23 cellular contexts compared by ENCODE assay signal in the genomic region with DNA sequence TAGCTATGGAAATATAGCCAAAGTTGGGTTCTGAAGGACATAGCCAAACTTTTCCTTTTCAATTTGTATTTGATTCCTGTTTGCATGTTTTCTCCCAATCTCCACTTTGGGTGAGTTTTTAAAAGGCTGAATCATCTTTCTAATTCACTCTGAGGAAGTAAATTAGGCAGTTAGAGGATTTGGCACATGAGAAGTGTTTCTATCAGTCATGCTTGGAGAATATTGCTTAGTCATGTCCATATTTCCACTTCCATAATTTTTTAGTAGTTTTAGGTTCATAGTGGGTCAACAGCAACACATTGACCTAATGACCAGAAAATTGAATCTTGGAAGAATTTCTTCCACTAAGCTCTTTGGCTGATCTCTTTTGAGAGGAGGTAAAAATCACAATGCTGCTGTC. TPM values are rescaled to one million over a fixed set of nuclear protein-coding genes. Genes with fewer than 3 reads are reported as not detected.
DNase-seq lines count a peak whose midpoint lies in the region; ATAC-seq, FAIRE-seq and TF ChIP-seq lines count a peak whose summit lies in the region.
"Had no signal": no experiment of that assay in that cellular context is flagged by ENCODE, and none has a peak within 500 bp of the region (broad histone marks: within the 10 kb centered on the region; RNA-seq: fewer than 3 reads in every experiment).

No MANE protein-coding gene starts in this region.

- TF ChIP-seq POLR2A in NB4 (IDR thresholded peaks at IDR 0.05; ENCODE audit: extremely low read depth, insufficient read length), result no peak
- no peak for TF ChIP-seq POLR2A in ovary (IDR thresholded peaks at IDR 0.05)

- no peaks in the 10 kb centered on the region for H3K79me2 ChIP-seq in osteoblast (ENCODE audit: insufficient read depth, low read length)
- H3K79me2 ChIP-seq: parathyroid adenoma had no signal

- DNase-seq in GF-D8 (lab: John Stamatoyannopoulos, UW) (peak; percentile 72), NB4 (ENCODE audit: low read depth) (peak; percentile 69), bronchial epithelial cell (ENCODE audit: low read depth) (peak; percentile 25), osteoblast (ENCODE audit: insufficient read length, low spot score, missing footprints) (no peak), ovary (no peak), NCI-H524 (lab: John Stamatoyannopoulos, UW) (no peak)
- DNase-seq in activated CD4-positive, alpha-beta T cell treated with anti-CD3 and anti-CD28 coated beads for 4 hours, result no peak
- DNase-seq: activated CD4-positive, alpha-beta T cell treated with anti-CD3 and anti-CD28 coated beads, Interleukin-2, amount 10 ng/mL, durations not matched to agents 24 days and 14 days; activated CD8-positive, alpha-beta memory T cell treated with anti-CD3 and anti-CD28 coated beads, Interleukin-2, amount 50 U/mL, for 4 hours; activated effector memory CD4-positive, alpha-beta T cell treated with anti-CD3 and anti-CD28 coated beads, Interleukin-2, amount 50 U/mL, for 16 hours; amniotic stem cell; BE2C; caudate nucleus; DMS 273 treated with DMSO at 0.1 percent for 48 hours; effector CD8-positive, alpha-beta T cell; NCI-H187 treated with DMSO at 0.1 percent for 48 hours; stimulated activated CD4-positive, alpha-beta T cell treated with anti-CD3 and anti-CD28 coated beads, Interleukin-2, amount 100 ng/mL, for 48 hours had no signal

- no peak overlapping the region for H3K27ac ChIP-seq in osteoblast (ENCODE audit: low read depth, low read length)
- H3K27ac ChIP-seq in ovary, result no peak overlapping the region
- H3K27ac ChIP-seq: parathyroid adenoma had no signal

- H3K27me3 ChIP-seq in bronchial epithelial cell (ENCODE audit: control insufficient read depth, insufficient read depth, low read length) (no peaks in the 10 kb centered on the region), osteoblast (ENCODE audit: insufficient read depth, low read length) (no peaks in the 10 kb centered on the region), ovary (no peaks in the 10 kb centered on the region)

- H3K4me2 ChIP-seq in osteoblast (ENCODE audit: insufficient read depth, low read length), result peak overlapping the region; percentile 25

- no peak for TF ChIP-seq EP300 in ovary (IDR thresholded peaks at IDR 0.05)

- peak overlapping the region; percentile 15 for H2AFZ ChIP-seq in osteoblast (ENCODE audit: low read length)
- H2AFZ ChIP-seq: parathyroid adenoma had no signal

- ATAC-seq in HG03135 (IDR thresholded peaks at IDR 0.05; ENCODE audit: unreplicated experiment), result no peak
- ATAC-seq: SK-N-SH treated with all-trans-retinoic acid at 6 μM for 48 hours had no signal

- TF ChIP-seq CTCF in NB4 (IDR thresholded peaks at IDR 0.05; ENCODE audit: low read depth, low read length) (no peak), bronchial epithelial cell (IDR thresholded peaks at IDR 0.05; ENCODE audit: insufficient read depth, low read length, severe bottlenecking) (no peak), osteoblast (IDR thresholded peaks at IDR 0.05; ENCODE audit: extremely low read depth, low read depth, low read length) (no peak), ovary (IDR thresholded peaks at IDR 0.05) (no peak)

- peaks cover 10% of the 10 kb centered on the region for H3K4me1 ChIP-seq in osteoblast (ENCODE audit: insufficient read depth, low read length)
- no peaks in the 10 kb centered on the region for H3K4me1 ChIP-seq in ovary (ENCODE audit: insufficient read depth)
- H3K4me1 ChIP-seq: BE2C, parathyroid adenoma had no signal

- intact Hi-C loops in ovary (cut with DNase I), result no loop called here

- H4K20me1 ChIP-seq in osteoblast (ENCODE audit: insufficient read depth, low read length), result no peaks in the 10 kb centered on the region

- H3K36me3 ChIP-seq in bronchial epithelial cell (ENCODE audit: control insufficient read depth, insufficient read depth, low read length) (no peaks in the 10 kb centered on the region), osteoblast (ENCODE audit: insufficient read depth, low read length) (no peaks in the 10 kb centered on the region), ovary (no peaks in the 10 kb centered on the region)
- H3K36me3 ChIP-seq: BE2C had no signal

- no peak for FAIRE-seq in bronchial epithelial cell (lab: Jason Lieb, UNC)
- FAIRE-seq: islet of Langerhans had no signal

- H3K4me3 ChIP-seq in NB4 (ENCODE audit: low read depth, low read length) (no peak overlapping the region), bronchial epithelial cell (ENCODE audit: low read depth, low read length) (no peak overlapping the region), osteoblast (ENCODE audit: insufficient read depth, low read length) (no peak overlapping the region), ovary (no peak overlapping the region)
- H3K4me3 ChIP-seq: lung had no signal

- no peaks in the 10 kb centered on the region for H3K9me3 ChIP-seq in osteoblast (ENCODE audit: low read depth, low read length)
- no peaks in the 10 kb centered on the region for H3K9me3 ChIP-seq in ovary
- H3K9me3 ChIP-seq: BE2C had no signal

RNA-seq across cellular contexts. Expression of gene IRAK3, which starts 21.8 kb away (rescaled TPM):
- total RNA-seq in bronchial epithelial cell, result 1.0 and 1.6 TPM in 2 replicates
- total RNA-seq in osteoblast, result 3.6 and 4.4 TPM in 2 replicates
- 10 to 100 TPM in 1 of 7 donors, 1 to 10 TPM in 6; 2.1 to 11.4 (median 7.9) TPM for total RNA-seq in ovary
- polyA plus RNA-seq in ovary, result 1 to 10 TPM; 1.8 to 7.3 TPM
- total RNA-seq: MCF 10A had no signal

RNA-seq across cellular contexts. Expression of gene TMBIM4, which starts 41.0 kb away (rescaled TPM):
- 29.4 and 29.5 TPM in 2 replicates for total RNA-seq in bronchial epithelial cell
- total RNA-seq in osteoblast, result 78.1 and 94.1 TPM in 2 replicates
- 100 to 1,000 TPM in 3 of 7 donors, 10 to 100 TPM in 4; 78.3 to 153 (median 97.9) TPM for total RNA-seq in ovary
- polyA plus RNA-seq in ovary, result 100 to 1,000 TPM; 152 to 154 TPM

Comparison
In these comparisons a context has a peak if more than half of its experiments do, and no peak if none do; other contexts are left out.
1. DNase-seq: peak in GF-D8 (single experiment), NB4 (single experiment) and bronchial epithelial cell (single experiment); none in osteoblast (single experiment), activated CD4-positive, alpha-beta T cell treated with anti-CD3 and anti-CD28 coated beads for 4 hours (0 of 2), ovary (0 of 5) and NCI-H524 (0 of 2).